ENCODE assay signal across 23 cellular contexts in the genomic region with DNA sequence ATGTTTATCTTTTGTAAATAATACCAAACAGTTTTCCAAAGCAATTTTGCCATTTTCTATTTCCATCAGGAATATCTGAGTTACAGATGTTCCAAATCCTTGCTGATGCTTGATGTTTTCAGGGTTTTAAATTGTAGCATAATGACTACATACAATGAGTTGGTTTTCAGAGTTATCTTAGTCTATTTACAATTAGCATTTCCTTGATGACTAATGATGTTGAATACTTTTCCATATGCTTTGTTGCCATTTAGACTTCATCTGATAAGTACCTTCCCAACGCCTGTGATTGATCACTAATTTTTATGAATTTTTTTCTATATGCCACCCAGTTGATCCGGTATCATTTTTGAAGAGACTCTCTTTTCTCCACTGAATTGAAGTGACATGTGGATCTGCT.
"Had no signal": no experiment of that assay in that cellular context is flagged by ENCODE, and none has a peak within 500 bp of the region (broad histone marks: within the 10 kb centered on the region; RNA-seq: fewer than 3 reads in every experiment).

No MANE protein-coding gene starts in this region.

- ATAC-seq: naive thymus-derived CD8-positive, alpha-beta T cell; pancreas; sciatic nerve; stimulated activated naive B cell treated with anti-CD40 and anti-IgM and Interleukin-4, amounts not matched to agents 10 μg/mL and 1 μg/mL and 100 μg/mL, for 72 hours; stimulated activated naive CD8-positive, alpha-beta T cell treated with anti-CD3 and anti-CD28 coated beads, Interleukin-15, Interleukin-2, amounts not matched to agents 100 U/mL and 50 U/mL, for 24 hours had no signal

- H3K36me3 ChIP-seq: left ventricle myocardium inferior, pancreas, prostate gland, stomach, thyroid gland, transverse colon, upper lobe of left lung, vagina had no signal

- H3K27me3 ChIP-seq: pancreas, stomach, testis, thyroid gland, transverse colon, upper lobe of left lung, vagina had no signal

- DNase-seq: hypothalamus; immature natural killer cell; left ventricle myocardium inferior; naive thymus-derived CD8-positive, alpha-beta T cell; nucleus accumbens; pancreas; retina; stimulated activated CD4-positive, alpha-beta T cell treated with anti-CD3 and anti-CD28 coated beads, Interleukin-12 subunit alpha, Interleukin-12 subunit beta, amount 100 ng/mL, for 4 hours; stimulated activated CD4-positive, alpha-beta T cell treated with anti-CD3 and anti-CD28 coated beads, Interleukin-15, amount 100 ng/mL, for 24 hours; stimulated activated CD4-positive, alpha-beta T cell treated with anti-CD3 and anti-CD28 coated beads, Interleukin-2, amount 100 ng/mL, for 24 hours; stimulated activated CD4-positive, alpha-beta T cell treated with anti-CD3 and anti-CD28 coated beads, Interleukin-4, amount 100 ng/mL, for 1 hour; stimulated activated naive B cell treated with anti-CD40 and anti-IgM and Interleukin-4, amounts not matched to agents 10 μg/mL and 1 μg/mL and 100 μg/mL, for 72 hours; stomach; testis; thyroid gland; transverse colon; upper lobe of left lung had no signal

- H3K4me3 ChIP-seq: left ventricle myocardium inferior, lung, pancreas, prostate gland, skin epidermis, stomach, testis, thyroid gland, transverse colon, upper lobe of left lung, vagina had no signal

- H3K27ac ChIP-seq: left ventricle myocardium inferior, pancreas, prostate gland, stomach, testis, thyroid gland, transverse colon, upper lobe of left lung, vagina had no signal

- H3K4me1 ChIP-seq: left ventricle myocardium inferior, pancreas, prostate gland, testis, thyroid gland, transverse colon, upper lobe of left lung had no signal

- H3K9me3 ChIP-seq: left ventricle myocardium inferior, pancreas, prostate gland, stomach, testis, thyroid gland, transverse colon, upper lobe of left lung, vagina had no signal
